8 cellular contexts compared by ENCODE assay signal in genomic region chr11:63573881-63574855, GRCh38. TPM values are rescaled to one million over a fixed set of nuclear protein-coding genes. Genes with fewer than 3 reads are reported as not detected.
A peak's percentile ranks its signal among the peaks of the same experiment; 100 is the strongest.
DNase-seq lines count a peak whose midpoint lies in the region; ATAC-seq, FAIRE-seq and TF ChIP-seq lines count a peak whose summit lies in the region.

No MANE protein-coding gene starts in this region.

- DNase-seq in stimulated activated CD4-positive, alpha-beta T cell treated with anti-CD3 and anti-CD28 coated beads, Interleukin-15, amount 100 ng/mL, for 24 hours = peak; percentile 26
- DNase-seq in stimulated activated CD4-positive, alpha-beta T cell treated with anti-CD3 and anti-CD28 coated beads, Interleukin-12 subunit alpha, Interleukin-12 subunit beta, amount 100 ng/mL, for 4 hours = no peak
- DNase-seq in NB4 (ENCODE audit: low read depth) (peak; percentile 83), GM12878 (ENCODE audit: low read depth, low spot score) (no peak), left lobe of liver (ENCODE audit: low spot score) (peak; percentile 58), NCI-H1436 treated with DMSO at 0.1 percent for 48 hours (lab: John Stamatoyannopoulos, UW) (no peak)
- DNase-seq in stimulated activated naive CD8-positive, alpha-beta T cell treated with anti-CD3 and anti-CD28 coated beads, Interleukin-15, Interleukin-2, amounts not matched to agents 100 U/mL and 50 U/mL, for 24 hours = peak; percentile 30

- no peaks in the 10 kb centered on the region for H3K79me2 ChIP-seq in GM12878 (ENCODE audit: control insufficient read depth, insufficient read depth, low read length)

- TF ChIP-seq RAD21 in GM12878 (IDR thresholded peaks at IDR 0.05; ENCODE audit: insufficient read depth, low read depth, low read length) = 0 out of 2 replicates have a peak, but pooled peaks have one; percentile 10

- SMC1A ChIA-PET in GM12878 (lab: Charles Lee; ENCODE audit: uncharacterized antibody, unreplicated experiment) = interaction anchor here (0.5 to 1.6 kb wide), 6 partner anchors 15 to 1108 kb away, joined by 3 to 6 read pairs (median 3); no protein-coding TSS in a partner anchor

- H3K9ac ChIP-seq in GM12878 (ENCODE audit: control insufficient read depth, insufficient read depth, low read length) = no peak overlapping the region

- H3K27ac ChIP-seq in GM12878 (ENCODE audit: control insufficient read depth, insufficient read depth) = no peak overlapping the region; the same call in 1 of the 2 replicates

- TF ChIP-seq POLR2A in NB4 (IDR thresholded peaks at IDR 0.05; ENCODE audit: extremely low read depth, insufficient read length) (no peak), GM12878 (IDR thresholded peaks at IDR 0.05; ENCODE audit: low read depth, low read length) (no peak)

- TF ChIP-seq CTCF in NB4 (IDR thresholded peaks at IDR 0.05; ENCODE audit: low read depth, low read length) = peak; percentile 16
- no peak for TF ChIP-seq CTCF in GM12878 (IDR thresholded peaks at IDR 0.05 in 2 of 3, conservative IDR thresholded peaks at IDR 0.05 in 1 of 3; ENCODE audit: control insufficient read depth in 2 of 3, extremely low read depth in 1 of 3, insufficient read depth in 1 of 3, low read depth in 3 of 3, low read length in 3 of 3)

- POLR2A ChIA-PET in GM12878 (lab: Charles Lee) = interaction anchor here (1.1 kb wide), 1 partner anchor 12 kb away, joined by 3 read pairs; no protein-coding TSS in a partner anchor

- RAD21 ChIA-PET in GM12878 (lab: Charles Lee; ENCODE audit: unreplicated experiment) = interaction anchor here (1.2 to 1.5 kb wide), 2 partner anchors 37 to 57 kb away, joined by 3 to 4 read pairs; partner anchors contain the start of gene PLAAT4

- FAIRE-seq in GM12878 (lab: Jason Lieb, UNC) = peak; percentile 79

- in situ Hi-C loops in GM12878 (cut with MboI) = no loop called here

- no peaks in the 10 kb centered on the region for H3K36me3 ChIP-seq in GM12878 (ENCODE audit: control insufficient read depth in 2 of 2, insufficient read depth in 2 of 2, low read length in 1 of 2)

- H4K20me1 ChIP-seq in GM12878 (ENCODE audit: control insufficient read depth, insufficient read depth) = no peaks in the 10 kb centered on the region

- H3K4me2 ChIP-seq in GM12878 (ENCODE audit: control insufficient read depth, insufficient read depth) = peak overlapping the region; percentile 46

- TF ChIP-seq EP300 in GM12878 (IDR thresholded peaks at IDR 0.05; ENCODE audit: borderline replicate concordance in 1 of 2, control insufficient read depth in 1 of 2, low read depth in 2 of 2, low read length in 2 of 2) = no peak

- no peaks in the 10 kb centered on the region for H3K27me3 ChIP-seq in GM12878 (replicated peaks in 1 of 2; ENCODE audit: control insufficient read depth in 2 of 2, insufficient read depth in 2 of 2, low read length in 1 of 2)

- CTCF ChIA-PET in GM12878 (lab: Yijun Ruan, JAX) = interaction anchor here (0.5 to 1.2 kb wide), 3 partner anchors 10 to 165 kb away, joined by 3 read pairs; no protein-coding TSS in a partner anchor

- H2AFZ ChIP-seq in GM12878 (ENCODE audit: control insufficient read depth, low read depth, low read length) = peak overlapping the region; percentile 67

- intact Hi-C loops in GM12878 (cut with micrococcal nuclease; ENCODE audit: unreplicated experiment) = no loop called here

- ATAC-seq in GM12878 (peak; percentile 70), left lobe of liver (peak; percentile 82), HG02763 (IDR thresholded peaks at IDR 0.05; ENCODE audit: unreplicated experiment) (no peak)
- ATAC-seq in stimulated activated naive CD8-positive, alpha-beta T cell treated with anti-CD3 and anti-CD28 coated beads, Interleukin-15, Interleukin-2, amounts not matched to agents 100 U/mL and 50 U/mL, for 24 hours = peak; percentile 75

- H3K9me3 ChIP-seq in GM12878 (replicated peaks; ENCODE audit: control insufficient read depth, insufficient read depth, low read length) = no peaks in the 10 kb centered on the region

- 58% methylated on average over 15 of the region's 15 CpGs for WGBS in GM12878 (ENCODE audit: insufficient coverage, insufficient replicate concordance, low lambda C conversion rate, missing lambda C conversion rate)

- H3K4me1 ChIP-seq in GM12878 (ENCODE audit: control insufficient read depth, insufficient read depth, low read length) = peaks cover 22% of the 10 kb centered on the region

- peak overlapping the region; percentile 33 for H3K4me3 ChIP-seq in NB4 (ENCODE audit: low read depth, low read length)
- peak overlapping the region; percentile 3; the same call in 1 of the 2 replicates for H3K4me3 ChIP-seq in GM12878

- no TSS peak for BruUV-seq in GM12878 (replicated peaks; lab: Mats Ljungman, UMichigan)

TF ChIP-seq in GM12878, 131 proteins besides CTCF, POLR2A, EP300 and RAD21 (continues in another document):
- TF ChIP-seq NRF1 (conservative IDR thresholded peaks at IDR 0.05; ENCODE audit: low read depth, low read length) (no peak), TAF1 (IDR thresholded peaks at IDR 0.05; ENCODE audit: borderline replicate concordance, low read depth, low read length) (peak; percentile 43; the same call in 1 of the 2 replicates)

RNA-seq across cellular contexts. Expression of gene PLAAT2, which starts 11.0 kb away (rescaled TPM):
- 1.1 and 1.7 TPM in 2 replicates for total RNA-seq in GM12878 (2013; cell fraction: nucleolus; rRNA removed)
- total RNA-seq in GM12878 (2014; rRNA removed) (8.2 and 8.5 TPM in 2 replicates), GM12878 (2014; rRNA removed; fragmentation: Illumina TruSeq; extraction: Trizol) (8.2 and 8.6 TPM in 2 replicates), GM12878 (2021) (4.6 and 5.2 TPM in 2 replicates), left lobe of liver (1.2 TPM)
- polyA plus RNA-seq in GM12878 (2011; ENCODE audit: low read depth) = 21.4 TPM
- polyA plus RNA-seq in GM12878 (2011; rRNA removed) (2.5 and 4.6 TPM in 2 replicates), GM12878 (2014; fragmentation: Illumina TruSeq; extraction: Trizol) (10.8 and 13.4 TPM in 2 replicates), GM12878 (2014; fragmentation: Nextera tagmentation; extraction: Ambion mirVana) (10 to 100 TPM; 15.7 to 25.9 TPM), GM12878 (2014; rRNA removed) (10.9 and 11.5 TPM in 2 replicates), GM12878 (2016; fragmentation: Nextera tagmentation; extraction: Ambion mirVana) (1 to 10 TPM; 5.6 to 5.9 TPM)
- polyA plus RNA-seq in GM12878 (2011; cell fraction: cytosol; rRNA removed) = 4.8 and 7.6 TPM in 2 replicates
- 2.0 and 2.5 TPM in 2 replicates for polyA plus RNA-seq in GM12878 (2011; cell fraction: nucleus; rRNA removed)
- polyA plus RNA-seq in GM12878 (2012) = 6.3 and 17.6 TPM in 2 replicates
- polyA minus RNA-seq in GM12878 (2011; rRNA and poly(A)+ RNA removed) = 1.8 and 3.9 TPM in 2 replicates
- not detected in 2 replicates for polyA minus RNA-seq in GM12878 (2011; cell fraction: cytosol; rRNA and poly(A)+ RNA removed)
- polyA minus RNA-seq in GM12878 (2011; cell fraction: nucleus; rRNA and poly(A)+ RNA removed) = not detected in 2 replicates

RNA-seq across cellular contexts. Expression of gene PLAAT4, which starts 37.6 kb away (rescaled TPM):
- total RNA-seq in GM12878 (2013; cell fraction: nucleolus; rRNA removed) = 3.1 and 3.6 TPM in 2 replicates
- 12.3 and 13.0 TPM in 2 replicates for total RNA-seq in GM12878 (2014; rRNA removed)
- 11.3 and 13.4 TPM in 2 replicates for total RNA-seq in GM12878 (2014; rRNA removed; fragmentation: Illumina TruSeq; extraction: Trizol)
- total RNA-seq in GM12878 (2021) = 9.9 and 12.6 TPM in 2 replicates
- 23.0 TPM for polyA plus RNA-seq in GM12878 (2011; ENCODE audit: low read depth)
- 8.1 and 15.5 TPM in 2 replicates for polyA plus RNA-seq in GM12878 (2011; rRNA removed)
- polyA plus RNA-seq in GM12878 (2011; cell fraction: cytosol; rRNA removed) = 14.9 and 15.1 TPM in 2 replicates
- polyA plus RNA-seq in GM12878 (2011; cell fraction: nucleus; rRNA removed) = 5.3 and 6.3 TPM in 2 replicates
- polyA plus RNA-seq in GM12878 (2012) = 21.2 and 23.6 TPM in 2 replicates
- 11.8 and 12.2 TPM in 2 replicates for polyA plus RNA-seq in GM12878 (2014; fragmentation: Illumina TruSeq; extraction: Trizol)
- polyA plus RNA-seq in GM12878 (2014; fragmentation: Nextera tagmentation; extraction: Ambion mirVana) = 10 to 100 TPM; 23.7 to 34.3 TPM
- polyA plus RNA-seq in GM12878 (2014; rRNA removed) = 13.3 and 13.5 TPM in 2 replicates
- polyA plus RNA-seq in GM12878 (2016; fragmentation: Nextera tagmentation; extraction: Ambion mirVana) = 1 to 10 TPM; 6.0 to 7.1 TPM
- 5.6 and 7.2 TPM in 2 replicates for polyA minus RNA-seq in GM12878 (2011; rRNA and poly(A)+ RNA removed)
- polyA minus RNA-seq in GM12878 (2011; cell fraction: cytosol; rRNA and poly(A)+ RNA removed) = 1.8 and 4.1 TPM in 2 replicates
- 0.48 and 1.1 TPM in 2 replicates for polyA minus RNA-seq in GM12878 (2011; cell fraction: nucleus; rRNA and poly(A)+ RNA removed)
- total RNA-seq in left lobe of liver = 47.6 TPM

RNA-seq across cellular contexts. Expression of gene PLAAT3, which starts 40.1 kb away (rescaled TPM):
- 2.5 and 2.9 TPM in 2 replicates for total RNA-seq in GM12878 (2013; cell fraction: nucleolus; rRNA removed)
- 11.3 and 12.5 TPM in 2 replicates for total RNA-seq in GM12878 (2014; rRNA removed)
- 7.0 and 8.1 TPM in 2 replicates for total RNA-seq in GM12878 (2014; rRNA removed; fragmentation: Illumina TruSeq; extraction: Trizol)
- 13.3 and 15.4 TPM in 2 replicates for total RNA-seq in GM12878 (2021)
- 7.5 TPM for polyA plus RNA-seq in GM12878 (2011; ENCODE audit: low read depth)
- 3.2 and 4.8 TPM in 2 replicates for polyA plus RNA-seq in GM12878 (2011; rRNA removed)
- polyA plus RNA-seq in GM12878 (2011; cell fraction: cytosol; rRNA removed) = 6.0 and 6.3 TPM in 2 replicates
- 2.4 and 2.7 TPM in 2 replicates for polyA plus RNA-seq in GM12878 (2011; cell fraction: nucleus; rRNA removed)
- 7.2 and 7.7 TPM in 2 replicates for polyA plus RNA-seq in GM12878 (2012)
- 6.4 and 9.2 TPM in 2 replicates for polyA plus RNA-seq in GM12878 (2014; fragmentation: Illumina TruSeq; extraction: Trizol)
- polyA plus RNA-seq in GM12878 (2014; fragmentation: Nextera tagmentation; extraction: Ambion mirVana) = 10 to 100 TPM; 31.6 to 37.0 TPM
- polyA plus RNA-seq in GM12878 (2014; rRNA removed) = 18.0 and 18.9 TPM in 2 replicates
- 10 to 100 TPM; 16.4 to 19.9 TPM for polyA plus RNA-seq in GM12878 (2016; fragmentation: Nextera tagmentation; extraction: Ambion mirVana)
- polyA minus RNA-seq in GM12878 (2011; rRNA and poly(A)+ RNA removed) = 6.4 and 8.2 TPM in 2 replicates
- 1.8 TPM in 1 of 2 replicates, not detected in the other for polyA minus RNA-seq in GM12878 (2011; cell fraction: cytosol; rRNA and poly(A)+ RNA removed)
- polyA minus RNA-seq in GM12878 (2011; cell fraction: nucleus; rRNA and poly(A)+ RNA removed) = 0.73 and 1.1 TPM in 2 replicates
- 74.6 TPM for total RNA-seq in left lobe of liver

Comparison
In these comparisons a context has a peak if more than half of its experiments do, and no peak if none do; other contexts are left out.
1. DNase-seq: peak in stimulated activated CD4-positive, alpha-beta T cell treated with anti-CD3 and anti-CD28 coated beads, Interleukin-15, amount 100 ng/mL, for 24 hours (single experiment), NB4 (single experiment), left lobe of liver (single experiment) and stimulated activated naive CD8-positive, alpha-beta T cell treated with anti-CD3 and anti-CD28 coated beads, Interleukin-15, Interleukin-2, amounts not matched to agents 100 U/mL and 50 U/mL, for 24 hours (single experiment); none in stimulated activated CD4-positive, alpha-beta T cell treated with anti-CD3 and anti-CD28 coated beads, Interleukin-12 subunit alpha, Interleukin-12 subunit beta, amount 100 ng/mL, for 4 hours (single experiment), GM12878 (single experiment) and NCI-H1436 treated with DMSO at 0.1 percent for 48 hours (single experiment).